ENCODE assay signal across 8 cellular contexts in the genomic region with DNA sequence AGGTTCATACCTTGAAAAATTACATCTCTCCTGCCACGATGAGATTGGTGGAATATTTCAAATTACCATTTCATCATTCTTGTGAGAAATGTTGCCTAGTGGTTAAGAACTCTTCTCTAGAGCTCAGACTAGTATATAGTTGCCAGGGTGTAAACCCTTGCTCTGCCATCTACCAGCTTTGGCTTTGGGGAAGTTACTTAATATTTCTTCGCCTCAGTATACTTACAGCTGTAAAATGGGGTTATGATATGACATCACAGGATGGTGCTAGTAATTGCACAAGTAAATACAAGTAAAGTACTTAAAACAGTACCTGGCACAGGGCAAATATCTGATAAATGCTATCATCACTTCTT. TPM values are rescaled to one million over a fixed set of nuclear protein-coding genes. Genes with fewer than 3 reads are reported as not detected.
DNase-seq lines count a peak whose midpoint lies in the region; ATAC-seq, FAIRE-seq and TF ChIP-seq lines count a peak whose summit lies in the region.

No MANE protein-coding gene starts in this region.

- no peak for TF ChIP-seq CTCF in CD8-positive, alpha-beta T cell (IDR thresholded peaks at IDR 0.05)
- TF ChIP-seq CTCF in VCaP (conservative IDR thresholded peaks at IDR 0.05) (no peak), glutamatergic neuron (IDR thresholded peaks at IDR 0.05; ENCODE audit: partially characterized antibody, unreplicated experiment) (no peak)

- H3K36me3 Mint-ChIP-seq in CD8-positive, alpha-beta T cell = peaks cover 5% of the 10 kb centered on the region
- H3K36me3 Mint-ChIP-seq in glutamatergic neuron (ENCODE audit: unreplicated experiment) = no peaks in the 10 kb centered on the region
- peaks cover 16% of the 10 kb centered on the region for H3K36me3 Mint-ChIP-seq in stimulated activated effector memory CD8-positive, alpha-beta T cell treated with anti-CD3 and anti-CD28 coated beads, Interleukin-12 subunit alpha, Interleukin-12 subunit beta, amount 100 ng/mL, for 72 hours

- no peak overlapping the region for H3K27ac ChIP-seq in CD8-positive, alpha-beta T cell (ENCODE audit: low read depth, low read length)
- peak overlapping the region; percentile 95 for H3K27ac ChIP-seq in VCaP

- POLR2A ChIA-PET in CD8-positive, alpha-beta T cell (lab: Charles Lee) = interaction anchor here (1.3 kb wide), 1 partner anchor 9 kb away, joined by 4 read pairs; no protein-coding TSS in a partner anchor

- H3K27ac Mint-ChIP-seq in CD8-positive, alpha-beta T cell = peak overlapping the region; percentile 93
- H3K27ac Mint-ChIP-seq in glutamatergic neuron (ENCODE audit: unreplicated experiment) = no peak overlapping the region
- H3K27ac Mint-ChIP-seq in stimulated activated effector memory CD8-positive, alpha-beta T cell treated with anti-CD3 and anti-CD28 coated beads, Interleukin-12 subunit alpha, Interleukin-12 subunit beta, amount 100 ng/mL, for 72 hours = peak overlapping the region; percentile 97

- peak overlapping the region; percentile 65 for H3K4me3 ChIP-seq in CD8-positive, alpha-beta T cell (ENCODE audit: low read depth, low read length)

- CTCF ChIA-PET in CD8-positive, alpha-beta T cell (lab: Charles Lee) = no interaction called here

- H3K9me3 ChIP-seq in CD8-positive, alpha-beta T cell (ENCODE audit: low read length) = no peaks in the 10 kb centered on the region

- H3K4me1 Mint-ChIP-seq in CD8-positive, alpha-beta T cell (ENCODE audit: low read depth) = peaks cover 52% of the 10 kb centered on the region
- peaks cover 5% of the 10 kb centered on the region for H3K4me1 Mint-ChIP-seq in glutamatergic neuron (ENCODE audit: low read depth, unreplicated experiment)
- peaks cover 46% of the 10 kb centered on the region for H3K4me1 Mint-ChIP-seq in stimulated activated effector memory CD8-positive, alpha-beta T cell treated with anti-CD3 and anti-CD28 coated beads, Interleukin-12 subunit alpha, Interleukin-12 subunit beta, amount 100 ng/mL, for 72 hours

- peaks cover 27% of the 10 kb centered on the region for H3K4me1 ChIP-seq in CD8-positive, alpha-beta T cell (ENCODE audit: insufficient read depth, low read length)

- no peaks in the 10 kb centered on the region for H3K36me3 ChIP-seq in CD8-positive, alpha-beta T cell (ENCODE audit: insufficient read depth, low read length)

- H3K9me3 Mint-ChIP-seq in CD8-positive, alpha-beta T cell = no peaks in the 10 kb centered on the region
- peaks cover 4% of the 10 kb centered on the region for H3K9me3 Mint-ChIP-seq in glutamatergic neuron (ENCODE audit: unreplicated experiment)
- no peaks in the 10 kb centered on the region for H3K9me3 Mint-ChIP-seq in stimulated activated effector memory CD8-positive, alpha-beta T cell treated with anti-CD3 and anti-CD28 coated beads, Interleukin-12 subunit alpha, Interleukin-12 subunit beta, amount 100 ng/mL, for 72 hours

- no peaks in the 10 kb centered on the region for H3K27me3 Mint-ChIP-seq in CD8-positive, alpha-beta T cell (ENCODE audit: low read depth)
- peaks cover 4% of the 10 kb centered on the region for H3K27me3 Mint-ChIP-seq in glutamatergic neuron (ENCODE audit: unreplicated experiment)

- peak overlapping the region; percentile 100 for H3K4me3 Mint-ChIP-seq in CD8-positive, alpha-beta T cell
- H3K4me3 Mint-ChIP-seq in glutamatergic neuron (ENCODE audit: unreplicated experiment) = peak overlapping the region; percentile 98
- H3K4me3 Mint-ChIP-seq in stimulated activated effector memory CD8-positive, alpha-beta T cell treated with anti-CD3 and anti-CD28 coated beads, Interleukin-12 subunit alpha, Interleukin-12 subunit beta, amount 100 ng/mL, for 72 hours = peak overlapping the region; percentile 94

- no peak for DNase-seq in CD8-positive, alpha-beta T cell
- DNase-seq in glutamatergic neuron = no peak
- no peak for DNase-seq in stimulated activated effector memory CD8-positive, alpha-beta T cell treated with anti-CD3 and anti-CD28 coated beads, Interleukin-12 subunit alpha, Interleukin-12 subunit beta, amount 100 ng/mL, for 72 hours (ENCODE audit: low spot score in 2 of 2)
- DNase-seq in NCI-H1105 treated with DMSO at 0.1 percent for 48 hours (lab: John Stamatoyannopoulos, UW) = no peak
- no peak for DNase-seq in urothelium cell line (ENCODE audit: low spot score)
- no peak for DNase-seq in NCI-H526 treated with DMSO at 0.1 percent for 48 hours (lab: John Stamatoyannopoulos, UW)

- intact Hi-C loops in CD8-positive, alpha-beta T cell (cut with DNase I, micrococcal nuclease) = no loop called here

- peak; percentile 10 for ATAC-seq in CD8-positive, alpha-beta T cell
- ATAC-seq in HG03342 (IDR thresholded peaks at IDR 0.05; ENCODE audit: unreplicated experiment) = peak; percentile 13
- ATAC-seq in stimulated activated effector memory CD8-positive, alpha-beta T cell treated with anti-CD3 and anti-CD28 coated beads, Interleukin-12 subunit alpha, Interleukin-12 subunit beta, amount 100 ng/mL, for 72 hours = peak; percentile 79

- no peaks in the 10 kb centered on the region for H3K27me3 ChIP-seq in CD8-positive, alpha-beta T cell (ENCODE audit: insufficient read depth, low read length)

- FAIRE-seq in urothelium cell line (lab: Jason Lieb, UNC) = no peak

RNA-seq across cellular contexts. Expression of a gene that starts 1.5 kb away (rescaled TPM):
- 10 to 100 TPM; 14.2 to 15.7 TPM for total RNA-seq in CD8-positive, alpha-beta T cell
- 19.4 TPM for total RNA-seq in glutamatergic neuron (ENCODE audit: unreplicated experiment)

Comparison
In these comparisons a context has a peak if more than half of its experiments do, and no peak if none do; other contexts are left out.
1. ATAC-seq: peak in every context shown above with its lines; median percentile 79 in stimulated activated effector memory CD8-positive, alpha-beta T cell treated with anti-CD3 and anti-CD28 coated beads, Interleukin-12 subunit alpha, Interleukin-12 subunit beta, amount 100 ng/mL, for 72 hours; 13 in HG03342; 10 in CD8-positive, alpha-beta T cell.